Comparison of ENCODE assay signal across 13 cellular contexts in genomic region chr15:71596672-71597071, GRCh38.
DNase-seq lines count a peak whose midpoint lies in the region; ATAC-seq, FAIRE-seq and TF ChIP-seq lines count a peak whose summit lies in the region.
"Had no signal": no experiment of that assay in that cellular context is flagged by ENCODE, and none has a peak within 500 bp of the region (broad histone marks: within the 10 kb centered on the region; RNA-seq: fewer than 3 reads in every experiment).

No MANE protein-coding gene starts in this region.

- no peak overlapping the region for H3K4me3 ChIP-seq in RWPE2 (ENCODE audit: severe bottlenecking)
- H3K4me3 ChIP-seq in upper lobe of right lung, result no peak overlapping the region

- ATAC-seq in RWPE2 (ENCODE audit: low read depth), result peak; percentile 28; the same call in 1 of the 3 replicates
- ATAC-seq in upper lobe of right lung, result peak; percentile 83
- ATAC-seq in GM21367 (IDR thresholded peaks at IDR 0.05; ENCODE audit: unreplicated experiment), result no peak

- no peak for FAIRE-seq in HTR-8/SVneo (lab: Jason Lieb, UNC)

- no peaks in the 10 kb centered on the region for H3K27me3 ChIP-seq in RWPE2 (ENCODE audit: insufficient read depth, poor library complexity, severe bottlenecking)
- H3K27me3 ChIP-seq in upper lobe of right lung, result no peaks in the 10 kb centered on the region

- peaks cover 12% of the 10 kb centered on the region for H3K4me1 ChIP-seq in RWPE2 (ENCODE audit: insufficient read depth, poor library complexity, severe bottlenecking)
- H3K4me1 ChIP-seq in upper lobe of right lung, result peaks cover 21% of the 10 kb centered on the region

- no peak overlapping the region for H3K27ac ChIP-seq in RWPE2 (ENCODE audit: poor library complexity, severe bottlenecking)
- peak overlapping the region; percentile 56 for H3K27ac ChIP-seq in upper lobe of right lung

- no peaks in the 10 kb centered on the region for H3K9me3 ChIP-seq in RWPE2 (ENCODE audit: severe bottlenecking)
- H3K9me3 ChIP-seq in upper lobe of right lung, result no peaks in the 10 kb centered on the region

- no peak for DNase-seq in RWPE2 (ENCODE audit: low spot score)
- peak; percentile 78 for DNase-seq in fibroblast of peridontal ligament (ENCODE audit: extremely low read depth)
- DNase-seq in midbrain (lab: John Stamatoyannopoulos, UW), result peak; percentile 47
- no peak for DNase-seq in upper lobe of right lung
- no peak for DNase-seq in GF-D8 (lab: John Stamatoyannopoulos, UW)
- DNase-seq in HTR-8/SVneo (ENCODE audit: insufficient read length, low spot score), result no peak
- DNase-seq: activated CD4-positive, alpha-beta T cell treated with anti-CD3 and anti-CD28 coated beads, Interleukin-2, amount 10 ng/mL, durations not matched to agents 7 days and 5 days; activated naive CD4-positive, alpha-beta T cell treated with anti-CD3 and anti-CD28 coated beads for 36 hours; DMS53; effector memory CD4-positive, alpha-beta T cell; kidney glomerular epithelial cell; NCI-H524 treated with DMSO at 0.1 percent for 48 hours had no signal

- TF ChIP-seq CTCF in RWPE2 (IDR thresholded peaks at IDR 0.05; ENCODE audit: poor library complexity, severe bottlenecking) (no peak), upper lobe of right lung (IDR thresholded peaks at IDR 0.05) (no peak)

- no peaks in the 10 kb centered on the region for H3K36me3 ChIP-seq in RWPE2 (ENCODE audit: low read depth)
- no peaks in the 10 kb centered on the region for H3K36me3 ChIP-seq in upper lobe of right lung

- intact Hi-C loops in upper lobe of right lung (cut with DNase I), result no loop called here

Comparison
In these comparisons a context has a peak if more than half of its experiments do, and no peak if none do; other contexts are left out.
1. DNase-seq: peak in fibroblast of peridontal ligament (single experiment) and midbrain (single experiment); none in RWPE2 (single experiment), upper lobe of right lung (single experiment), GF-D8 (single experiment) and HTR-8/SVneo (single experiment).